Comparison of ENCODE assay signal across 1 cellular context in genomic region chr1:234711400-234711799, GRCh38.
TF ChIP-seq lines count a peak whose summit lies in the region.

No MANE protein-coding gene starts in this region.

TF ChIP-seq in IMR-90, 13 proteins besides CTCF, POLR2A, EP300 and RAD21:
- no peak for TF ChIP-seq SMC3 (IDR thresholded peaks at IDR 0.05; ENCODE audit: low read depth, low read length)
- TF ChIP-seq USF2 (IDR thresholded peaks at IDR 0.05; ENCODE audit: low read depth, low read length): no peak
- no peak for TF ChIP-seq BHLHE40 (IDR thresholded peaks at IDR 0.05; ENCODE audit: low read depth, low read length)
- TF ChIP-seq MAZ (IDR thresholded peaks at IDR 0.05; ENCODE audit: borderline replicate concordance, low read depth, low read length): no peak
- no peak for TF ChIP-seq CEBPB (IDR thresholded peaks at IDR 0.05; ENCODE audit: low read depth, low read length)
- TF ChIP-seq FOS (IDR thresholded peaks at IDR 0.05; ENCODE audit: low read depth, low read length): peak; percentile 3; the same call in 1 of the 2 replicates
- TF ChIP-seq MXI1 (IDR thresholded peaks at IDR 0.05; ENCODE audit: borderline replicate concordance, low read depth, low read length): no peak
- no peak for TF ChIP-seq RCOR1 (IDR thresholded peaks at IDR 0.05; ENCODE audit: insufficient replicate concordance, low read length)
